Comparison of ENCODE assay signal across 8 cellular contexts in the genomic region with DNA sequence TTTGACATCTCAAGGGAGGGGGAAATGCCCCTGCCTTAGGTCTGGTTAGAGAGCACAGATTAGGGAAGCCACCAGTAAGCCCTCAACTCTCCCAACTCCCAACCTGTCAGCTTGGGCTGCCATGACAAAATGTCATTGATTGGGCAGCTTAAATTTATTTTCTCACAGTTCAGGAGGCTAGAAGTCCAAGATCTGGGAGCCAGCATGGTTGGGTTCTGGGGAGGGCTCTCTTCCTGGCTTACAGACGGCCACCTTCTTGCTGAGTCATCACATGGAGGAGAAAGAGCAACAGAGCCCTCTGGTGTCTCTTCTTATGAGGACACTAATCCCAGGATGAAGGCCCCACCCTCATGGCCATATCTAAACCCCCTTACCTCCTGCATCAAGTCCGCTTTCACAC. TPM values are rescaled to one million over a fixed set of nuclear protein-coding genes. Genes with fewer than 3 reads are reported as not detected.
DNase-seq lines count a peak whose midpoint lies in the region; ATAC-seq and TF ChIP-seq lines count a peak whose summit lies in the region.

No MANE protein-coding gene starts in this region.

- TF ChIP-seq CTCF in GM12875 (IDR thresholded peaks at IDR 0.05; ENCODE audit: borderline replicate concordance, insufficient read depth, low read depth, low read length) = peak; percentile 46
- peak; percentile 65 for TF ChIP-seq CTCF in type B pancreatic cell (conservative IDR thresholded peaks at IDR 0.05)

- peaks cover 36% of the 10 kb centered on the region for H3K4me1 Mint-ChIP-seq in activated T-helper 2 cell treated with anti-CD3 and anti-CD28 coated beads, Interferon-gamma antibody, Interleukin-2, Interleukin-4, amounts not matched to agents 10 μg/mL and 5 μg/mL and 100 μg/mL, durations not matched to agents 14 hours and 24 hours and 36 hours (ENCODE audit: low read depth)
- H3K4me1 Mint-ChIP-seq in type B pancreatic cell (ENCODE audit: unreplicated experiment) = peaks cover 16% of the 10 kb centered on the region

- no peak overlapping the region for H3K4me3 Mint-ChIP-seq in activated T-helper 2 cell treated with anti-CD3 and anti-CD28 coated beads, Interferon-gamma antibody, Interleukin-2, Interleukin-4, amounts not matched to agents 10 μg/mL and 5 μg/mL and 100 μg/mL, durations not matched to agents 14 hours and 24 hours and 36 hours (ENCODE audit: low read depth)
- no peak overlapping the region for H3K4me3 Mint-ChIP-seq in type B pancreatic cell

- ATAC-seq in GM18498 (IDR thresholded peaks at IDR 0.05; ENCODE audit: unreplicated experiment) = no peak

- H3K36me3 Mint-ChIP-seq in activated T-helper 2 cell treated with anti-CD3 and anti-CD28 coated beads, Interferon-gamma antibody, Interleukin-2, Interleukin-4, amounts not matched to agents 10 μg/mL and 5 μg/mL and 100 μg/mL, durations not matched to agents 14 hours and 24 hours and 36 hours (ENCODE audit: low read depth) = peaks cover 9% of the 10 kb centered on the region
- H3K36me3 Mint-ChIP-seq in type B pancreatic cell = no peaks in the 10 kb centered on the region

- intact Hi-C loops in activated T-helper 2 cell treated with anti-CD3 and anti-CD28 coated beads, Interferon-gamma antibody, Interleukin-2, Interleukin-4, amounts not matched to agents 10 μg/mL and 5 μg/mL and 100 μg/mL, durations not matched to agents 14 hours and 24 hours and 36 hours (cut with micrococcal nuclease) = loop anchor here (1.0 to 10.0 kb wide), 3 partner anchors 24 to 166 kb away; a partner anchor contains a TSS

- H3K27me3 Mint-ChIP-seq in activated T-helper 2 cell treated with anti-CD3 and anti-CD28 coated beads, Interferon-gamma antibody, Interleukin-2, Interleukin-4, amounts not matched to agents 10 μg/mL and 5 μg/mL and 100 μg/mL, durations not matched to agents 14 hours and 24 hours and 36 hours (ENCODE audit: low read depth) = no peaks in the 10 kb centered on the region
- H3K27me3 Mint-ChIP-seq in type B pancreatic cell = no peaks in the 10 kb centered on the region

- peak overlapping the region; percentile 6 for H3K27ac Mint-ChIP-seq in activated T-helper 2 cell treated with anti-CD3 and anti-CD28 coated beads, Interferon-gamma antibody, Interleukin-2, Interleukin-4, amounts not matched to agents 10 μg/mL and 5 μg/mL and 100 μg/mL, durations not matched to agents 14 hours and 24 hours and 36 hours
- H3K27ac Mint-ChIP-seq in type B pancreatic cell = peak overlapping the region; percentile 61

- no peak overlapping the region for H3K4me3 ChIP-seq in GM12875 (ENCODE audit: low read depth, low read length)

- H3K9me3 Mint-ChIP-seq in activated T-helper 2 cell treated with anti-CD3 and anti-CD28 coated beads, Interferon-gamma antibody, Interleukin-2, Interleukin-4, amounts not matched to agents 10 μg/mL and 5 μg/mL and 100 μg/mL, durations not matched to agents 14 hours and 24 hours and 36 hours = peaks cover 4% of the 10 kb centered on the region
- H3K9me3 Mint-ChIP-seq in type B pancreatic cell = no peaks in the 10 kb centered on the region

- DNase-seq in A172 (ENCODE audit: low spot score) = peak; percentile 52
- DNase-seq in NCI-H460 (ENCODE audit: extremely low read depth, low read depth) = peak; percentile 12
- DNase-seq in activated T-helper 2 cell treated with anti-CD3 and anti-CD28 coated beads, Interferon-gamma antibody, Interleukin-2, Interleukin-4, amounts not matched to agents 10 μg/mL and 5 μg/mL and 100 μg/mL, durations not matched to agents 14 hours and 24 hours and 36 hours (ENCODE audit: low spot score) = peak; percentile 42
- DNase-seq in iPS-NIHi7 (ENCODE audit: extremely low spot score) = peak; percentile 69
- no peak for DNase-seq in type B pancreatic cell (ENCODE audit: extremely low spot score, unreplicated experiment)
- DNase-seq in NCI-H1436 (lab: John Stamatoyannopoulos, UW) = no peak

RNA-seq across cellular contexts. Expression of a gene that starts 24.2 kb away (rescaled TPM):
- total RNA-seq in A172 (2014; rRNA removed; shearing (Covaris generic)) = 35.1 and 44.9 TPM in 2 replicates
- 14.4 and 16.7 TPM in 2 replicates for total RNA-seq in NCI-H460 (2014; rRNA removed; shearing (Covaris generic))
- 28.7 and 37.1 TPM in 2 replicates for polyA plus RNA-seq in NCI-H460 (2014; cell fraction: nucleus; rRNA removed)
- 41.9 and 42.2 TPM in 2 replicates for total RNA-seq in activated T-helper 2 cell treated with anti-CD3 and anti-CD28 coated beads, Interferon-gamma antibody, Interleukin-2, Interleukin-4, amounts not matched to agents 10 μg/mL and 5 μg/mL and 100 μg/mL, durations not matched to agents 14 hours and 24 hours and 36 hours
- total RNA-seq in type B pancreatic cell (ENCODE audit: low replicate concordance) = 18.0 and 23.9 TPM in 2 replicates

RNA-seq across cellular contexts. Expression of a gene that starts 25.6 kb away (rescaled TPM):
- total RNA-seq in A172 (2014; rRNA removed; shearing (Covaris generic)) = 8.7 and 9.2 TPM in 2 replicates
- total RNA-seq in NCI-H460 (2014; rRNA removed; shearing (Covaris generic)) = 1.3 and 1.7 TPM in 2 replicates
- 2.1 and 4.3 TPM in 2 replicates for polyA plus RNA-seq in NCI-H460 (2014; cell fraction: nucleus; rRNA removed)
- 28.0 and 30.3 TPM in 2 replicates for total RNA-seq in activated T-helper 2 cell treated with anti-CD3 and anti-CD28 coated beads, Interferon-gamma antibody, Interleukin-2, Interleukin-4, amounts not matched to agents 10 μg/mL and 5 μg/mL and 100 μg/mL, durations not matched to agents 14 hours and 24 hours and 36 hours
- total RNA-seq in type B pancreatic cell (ENCODE audit: low replicate concordance) = 6.3 and 16.9 TPM in 2 replicates

Comparison
In these comparisons a context has a peak if more than half of its experiments do, and no peak if none do; other contexts are left out.
1. DNase-seq: peak in A172 (single experiment), NCI-H460 (single experiment), activated T-helper 2 cell treated with anti-CD3 and anti-CD28 coated beads, Interferon-gamma antibody, Interleukin-2, Interleukin-4, amounts not matched to agents 10 μg/mL and 5 μg/mL and 100 μg/mL, durations not matched to agents 14 hours and 24 hours and 36 hours (single experiment) and iPS-NIHi7 (single experiment); none in type B pancreatic cell (single experiment) and NCI-H1436 (single experiment).